In the genomic region with DNA sequence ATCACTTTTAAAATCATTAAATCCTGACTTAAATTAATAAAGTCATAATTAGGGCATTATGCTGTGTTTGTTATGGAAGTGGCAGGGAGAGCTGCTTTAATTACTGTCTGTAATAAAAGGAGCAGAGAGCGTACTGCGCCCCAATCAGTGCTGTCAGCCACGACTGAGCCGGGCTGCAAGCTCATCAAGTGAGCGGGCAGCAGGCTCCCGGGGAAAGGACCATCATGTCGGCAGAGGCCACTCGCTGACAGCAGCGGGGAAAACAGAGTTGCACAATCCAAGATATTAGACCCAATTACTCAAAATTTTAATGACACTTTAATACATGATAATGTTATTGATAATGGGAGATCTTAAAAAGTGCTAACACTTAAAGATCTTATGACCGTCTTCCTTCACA, we compare ENCODE assay signal across 16 cellular contexts.
"Had no signal": no experiment of that assay in that cellular context is flagged by ENCODE, and none has a peak within 500 bp of the region (broad histone marks: within the 10 kb centered on the region; RNA-seq: fewer than 3 reads in every experiment).

No MANE protein-coding gene starts in this region.

- H3K27ac ChIP-seq: esophagus squamous epithelium, suprapubic skin, vagina had no signal

- H3K9me3 ChIP-seq: esophagus squamous epithelium, suprapubic skin, vagina had no signal

- H3K27ac Mint-ChIP-seq: activated naive CD4-positive, alpha-beta T cell treated with anti-CD3 and anti-CD28 coated beads, Interleukin-2, amount 50 U/mL, for 24 hours had no signal

- H3K9me3 Mint-ChIP-seq: activated naive CD4-positive, alpha-beta T cell treated with anti-CD3 and anti-CD28 coated beads, Interleukin-2, amount 50 U/mL, for 24 hours; natural killer cell; stimulated activated naive CD8-positive, alpha-beta T cell treated with anti-CD3 and anti-CD28 coated beads, Interleukin-15, amount 100 ng/mL, for 72 hours had no signal

- ATAC-seq: left cardiac atrium; natural killer cell; stimulated activated naive CD8-positive, alpha-beta T cell treated with anti-CD3 and anti-CD28 coated beads, Interleukin-15, amount 100 ng/mL, for 72 hours had no signal

- H3K4me1 ChIP-seq: esophagus squamous epithelium, suprapubic skin, vagina had no signal

- H3K4me3 Mint-ChIP-seq: activated naive CD4-positive, alpha-beta T cell treated with anti-CD3 and anti-CD28 coated beads, Interleukin-2, amount 50 U/mL, for 24 hours; natural killer cell; stimulated activated naive CD8-positive, alpha-beta T cell treated with anti-CD3 and anti-CD28 coated beads, Interleukin-15, amount 100 ng/mL, for 72 hours had no signal

- H3K27me3 Mint-ChIP-seq: activated naive CD4-positive, alpha-beta T cell treated with anti-CD3 and anti-CD28 coated beads, Interleukin-2, amount 50 U/mL, for 24 hours; stimulated activated naive CD8-positive, alpha-beta T cell treated with anti-CD3 and anti-CD28 coated beads, Interleukin-15, amount 100 ng/mL, for 72 hours had no signal

- H3K4me1 Mint-ChIP-seq: activated naive CD4-positive, alpha-beta T cell treated with anti-CD3 and anti-CD28 coated beads, Interleukin-2, amount 50 U/mL, for 24 hours; stimulated activated naive CD8-positive, alpha-beta T cell treated with anti-CD3 and anti-CD28 coated beads, Interleukin-15, amount 100 ng/mL, for 72 hours had no signal

- H3K27me3 ChIP-seq: esophagus squamous epithelium, suprapubic skin, vagina had no signal

- DNase-seq: activated CD4-positive, CD25-positive, alpha-beta regulatory T cell treated with anti-CD3 and anti-CD28 coated beads, Interleukin-2, amount 50 U/mL, for 72 hours; activated CD8-positive, alpha-beta memory T cell treated with anti-CD3 and anti-CD28 coated beads for 24 hours; activated CD8-positive, alpha-beta memory T cell treated with anti-CD3 and anti-CD28 coated beads, Interleukin-2, amount 50 U/mL, for 48 hours; activated gamma-delta T cell; activated T-cell treated with anti-CD3 and anti-CD28 coated beads, Interleukin-2, amount 50 U/mL, for 48 hours; cerebellar nuclear complex; effector CD8-positive, alpha-beta T cell; esophagus squamous epithelium; left cardiac atrium; mesendoderm; natural killer cell; stimulated activated naive CD8-positive, alpha-beta T cell treated with anti-CD3 and anti-CD28 coated beads, Interleukin-15, amount 100 ng/mL, for 72 hours; trophoblast cell had no signal

- H3K4me3 ChIP-seq: esophagus squamous epithelium, suprapubic skin, vagina had no signal
